ENCODE assay signal across 20 cellular contexts in the genomic region with DNA sequence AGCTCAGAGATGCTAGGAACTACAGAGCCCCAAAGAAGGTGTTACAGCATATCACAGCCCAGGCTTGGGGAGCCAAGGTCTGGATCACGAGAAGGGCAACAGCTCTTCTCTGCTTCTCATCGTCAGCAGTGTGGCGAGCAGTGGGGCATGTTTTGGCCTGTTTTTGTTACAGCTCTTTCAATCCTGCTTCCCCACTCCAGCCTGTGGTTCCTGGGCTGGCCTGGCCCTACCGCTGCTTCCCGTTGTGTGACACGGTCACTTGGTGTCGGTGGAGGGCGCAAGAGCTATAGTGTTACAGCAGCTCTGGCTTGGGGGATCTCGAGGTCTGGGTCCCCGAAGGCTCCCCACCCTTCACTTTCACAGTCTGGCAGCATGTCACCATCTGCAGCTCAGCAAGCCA.
"Had no signal": no experiment of that assay in that cellular context is flagged by ENCODE, and none has a peak within 500 bp of the region (broad histone marks: within the 10 kb centered on the region; RNA-seq: fewer than 3 reads in every experiment).

No MANE protein-coding gene starts in this region.

- H3K4me1 Mint-ChIP-seq: naive B cell, nephron had no signal

- DNase-seq: esophagus squamous epithelium; foreskin fibroblast; left colon; mesendoderm; naive B cell; psoas muscle; retina; sigmoid colon; stimulated activated CD4-positive, alpha-beta T cell treated with anti-CD3 and anti-CD28 coated beads, Interleukin-2, amount 100 ng/mL, for 24 hours; stimulated activated CD4-positive, alpha-beta T cell treated with anti-CD3 and anti-CD28 coated beads, Interleukin-4, amount 100 ng/mL, for 4 hours; stimulated activated naive CD4-positive, alpha-beta T cell treated with Interleukin-2 at 50 U/mL for 16 hours; tibial artery had no signal

- H2AFZ ChIP-seq: parathyroid adenoma had no signal

- H3K27ac ChIP-seq: esophagus squamous epithelium, gastroesophageal sphincter, parathyroid adenoma, psoas muscle, sigmoid colon, skin epidermis, tibial artery, upper lobe of left lung, vagina had no signal

- ATAC-seq: gastroesophageal sphincter, left colon, psoas muscle had no signal

- H3K27me3 ChIP-seq: esophagus squamous epithelium, gastroesophageal sphincter, sigmoid colon, tibial artery, upper lobe of left lung, vagina had no signal

- H3K9ac ChIP-seq: parathyroid adenoma had no signal

- H3K4me3 ChIP-seq: esophagus squamous epithelium, gastroesophageal sphincter, psoas muscle, sigmoid colon, skin epidermis, tibial artery, upper lobe of left lung, vagina had no signal

- H3K36me3 ChIP-seq: esophagus squamous epithelium, gastroesophageal sphincter, sigmoid colon, tibial artery, upper lobe of left lung, vagina had no signal

- H3K27me3 Mint-ChIP-seq: dendritic cell treated with granulocyte-macrophage colony-stimulating factor and Interleukin-4, amounts not matched to agents 40 ng/mL and 50 ng/mL, for 4 days; naive B cell had no signal

- FAIRE-seq: colon had no signal

- H3K36me3 Mint-ChIP-seq: naive B cell had no signal

- H3K9me3 ChIP-seq: gastroesophageal sphincter, psoas muscle, sigmoid colon, tibial artery, upper lobe of left lung, vagina had no signal

- H3K4me1 ChIP-seq: esophagus squamous epithelium, gastroesophageal sphincter, parathyroid adenoma, psoas muscle, sigmoid colon, tibial artery, upper lobe of left lung, vagina had no signal

- H3K79me2 ChIP-seq: parathyroid adenoma had no signal

- H3K4me3 Mint-ChIP-seq: dendritic cell treated with granulocyte-macrophage colony-stimulating factor and Interleukin-4, amounts not matched to agents 40 ng/mL and 50 ng/mL, for 4 days; naive B cell; nephron had no signal

- H3K9me3 Mint-ChIP-seq: nephron had no signal

- H3K27ac Mint-ChIP-seq: dendritic cell treated with granulocyte-macrophage colony-stimulating factor and Interleukin-4, amounts not matched to agents 40 ng/mL and 50 ng/mL, for 4 days; naive B cell; nephron had no signal
